7 cellular contexts compared by ENCODE assay signal in genomic region chr6:32187009-32187709, GRCh38. TPM values are rescaled to one million over a fixed set of nuclear protein-coding genes. Genes with fewer than 3 reads are reported as not detected.
DNase-seq lines count a peak whose midpoint lies in the region; ATAC-seq, FAIRE-seq and TF ChIP-seq lines count a peak whose summit lies in the region.
"Had no signal": no experiment of that assay in that cellular context is flagged by ENCODE, and none has a peak within 500 bp of the region (broad histone marks: within the 10 kb centered on the region; RNA-seq: fewer than 3 reads in every experiment).

No MANE protein-coding gene starts in this region.

- H3K9me3 Mint-ChIP-seq in activated naive CD4-positive, alpha-beta T cell treated with anti-CD3 and anti-CD28 coated beads, Interleukin-2, amount 50 U/mL, for 24 hours = no peaks in the 10 kb centered on the region

- no peak for DNase-seq in activated naive CD4-positive, alpha-beta T cell treated with Interleukin-2 at 50 U/mL for 16 hours
- DNase-seq in tibial artery = no peak
- DNase-seq in RCC 7860 (ENCODE audit: low spot score) = no peak
- DNase-seq in DMS153 treated with DMSO at 0.1 percent for 48 hours (lab: John Stamatoyannopoulos, UW; ENCODE audit: unreplicated experiment) = no peak

- no peak for TF ChIP-seq EP300 in gastroesophageal sphincter (IDR thresholded peaks at IDR 0.05)

- H3K9me3 ChIP-seq in gastroesophageal sphincter = no peaks in the 10 kb centered on the region
- no peaks in the 10 kb centered on the region for H3K9me3 ChIP-seq in tibial artery

- H3K36me3 ChIP-seq in gastroesophageal sphincter = peaks cover 0 to 42% of the 10 kb centered on the region in 2 donors
- peaks cover 12 to 39% (median 31%) of the 10 kb centered on the region in 3 donors for H3K36me3 ChIP-seq in tibial artery

- no peak for ATAC-seq in gastroesophageal sphincter
- ATAC-seq: Panc1 had no signal

- FAIRE-seq in RCC 7860 (lab: Jason Lieb, UNC) = no peak

- 67 to 90% methylated on average over 4 to 11 of the region's 12 CpGs for WGBS in gastroesophageal sphincter (ENCODE audit: low coverage in 1 of 2), 2 donors

- H3K4me3 ChIP-seq in gastroesophageal sphincter (no peak overlapping the region), tibial artery (no peak overlapping the region)

- peaks cover 64% of the 10 kb centered on the region for H3K4me1 Mint-ChIP-seq in activated naive CD4-positive, alpha-beta T cell treated with anti-CD3 and anti-CD28 coated beads, Interleukin-2, amount 50 U/mL, for 24 hours

- H3K36me3 Mint-ChIP-seq in activated naive CD4-positive, alpha-beta T cell treated with anti-CD3 and anti-CD28 coated beads, Interleukin-2, amount 50 U/mL, for 24 hours = peaks cover 13% of the 10 kb centered on the region

- H3K4me3 Mint-ChIP-seq in activated naive CD4-positive, alpha-beta T cell treated with anti-CD3 and anti-CD28 coated beads, Interleukin-2, amount 50 U/mL, for 24 hours = peak overlapping the region; percentile 66

- H3K27me3 Mint-ChIP-seq in activated naive CD4-positive, alpha-beta T cell treated with anti-CD3 and anti-CD28 coated beads, Interleukin-2, amount 50 U/mL, for 24 hours = no peaks in the 10 kb centered on the region

- H3K27me3 ChIP-seq in gastroesophageal sphincter (no peaks in the 10 kb centered on the region), tibial artery (no peaks in the 10 kb centered on the region)

- peaks cover 0 to 84% (median 36%) of the 10 kb centered on the region in 3 donors for H3K4me1 ChIP-seq in gastroesophageal sphincter
- H3K4me1 ChIP-seq in tibial artery = peaks cover 0 to 56% (median 42%) of the 10 kb centered on the region in 4 donors

- TF ChIP-seq CTCF in gastroesophageal sphincter (IDR thresholded peaks at IDR 0.05) (no peak), tibial artery (IDR thresholded peaks at IDR 0.05) (no peak)

- intact Hi-C loops in tibial artery (cut with DNase I; ENCODE audit: low total_unique reads) = no loop called here

- H3K27ac Mint-ChIP-seq in activated naive CD4-positive, alpha-beta T cell treated with anti-CD3 and anti-CD28 coated beads, Interleukin-2, amount 50 U/mL, for 24 hours = peak overlapping the region; percentile 63

- no peak for TF ChIP-seq POLR2A in gastroesophageal sphincter (IDR thresholded peaks at IDR 0.05)

- H3K27ac ChIP-seq in gastroesophageal sphincter = peak overlapping the region; percentile 68 to 99 (median 98)
- H3K27ac ChIP-seq in tibial artery = peak overlapping the region; percentile 76 to 92

RNA-seq across cellular contexts. Expression of gene PBX2, which starts 2.8 kb away (rescaled TPM):
- total RNA-seq in gastroesophageal sphincter = 10 to 100 TPM; 42.9 to 70.1 (median 61.0) TPM

RNA-seq across cellular contexts. Expression of gene AGER, which starts 3.1 kb away (rescaled TPM):
- 1 to 10 TPM; 1.4 to 2.3 (median 1.6) TPM for total RNA-seq in gastroesophageal sphincter

RNA-seq across cellular contexts. Expression of gene GPSM3, which starts 5.3 kb away (rescaled TPM):
- 10 to 100 TPM in 2 of 4 donors, 1 to 10 TPM in 1, under 1 TPM in 1; 0.93 to 16.3 (median 9.0) TPM for total RNA-seq in gastroesophageal sphincter

RNA-seq across cellular contexts. Expression of gene RNF5, which starts 9.0 kb away (rescaled TPM):
- 100 to 1,000 TPM in 1 of 4 donors, 10 to 100 TPM in 3; 78.8 to 101 (median 88.0) TPM for total RNA-seq in gastroesophageal sphincter

RNA-seq across cellular contexts. Expression of gene AGPAT1, which starts 11.3 kb away (rescaled TPM):
- 10 to 100 TPM; 45.6 to 70.5 (median 54.6) TPM for total RNA-seq in gastroesophageal sphincter
